In the genomic region with DNA sequence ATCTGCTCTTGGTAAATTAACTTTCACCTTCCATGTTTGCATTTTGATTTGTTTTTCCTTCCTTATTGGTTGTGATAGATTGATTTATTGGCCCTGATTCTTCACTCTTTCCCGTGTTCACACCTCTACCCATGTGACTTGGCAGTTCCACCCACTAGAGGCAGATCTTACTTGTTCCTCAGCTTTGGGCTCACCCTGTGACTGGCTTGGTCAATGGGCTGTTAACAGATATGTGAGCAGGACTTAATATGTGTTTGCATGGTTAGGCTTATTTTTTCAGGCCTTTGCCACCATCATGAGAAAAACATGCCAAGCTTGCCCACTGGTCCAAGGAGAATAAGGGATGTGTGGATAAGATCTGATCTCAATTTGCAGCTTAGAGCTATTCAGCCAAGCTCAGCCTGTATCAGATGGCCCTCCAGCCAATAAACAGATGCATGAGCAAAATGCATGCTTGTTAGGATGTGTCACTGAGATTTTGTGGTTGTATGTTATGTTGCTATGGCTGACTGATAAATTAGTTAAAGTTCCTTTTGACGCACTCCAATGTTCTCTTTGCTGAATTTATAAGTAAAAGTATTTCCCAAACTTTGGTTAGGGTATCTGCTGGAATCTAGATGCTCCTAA, we compare ENCODE assay signal across 16 cellular contexts. TPM values are rescaled to one million over a fixed set of nuclear protein-coding genes. Genes with fewer than 3 reads are reported as not detected.
DNase-seq lines count a peak whose midpoint lies in the region; ATAC-seq, FAIRE-seq and TF ChIP-seq lines count a peak whose summit lies in the region.
"Had no signal": no experiment of that assay in that cellular context is flagged by ENCODE, and none has a peak within 500 bp of the region (broad histone marks: within the 10 kb centered on the region; RNA-seq: fewer than 3 reads in every experiment).

No MANE protein-coding gene starts in this region.

- DNase-seq in AG04449 (ENCODE audit: low read depth, low spot score) (peak; percentile 84), H54 (ENCODE audit: insufficient read length, low spot score) (peak; percentile 14), astrocyte (ENCODE audit: low read depth) (peak; percentile 98), hepatic stellate cell (ENCODE audit: low spot score) (peak; percentile 72), lower lobe of right lung (no peak), Right ventricle myocardium inferior (ENCODE audit: missing footprints) (no peak), H7 (no peak)
- DNase-seq: activated CD4-positive, alpha-beta T cell treated with anti-CD3 and anti-CD28 coated beads, Interleukin-2, amount 10 ng/mL, durations not matched to agents 7 days and 5 days; activated naive CD4-positive, alpha-beta T cell treated with anti-CD3 and anti-CD28 coated beads, Interleukin-2, amount 50 U/mL, for 16 hours; BE2C; dorsolateral prefrontal cortex; NK-92 treated with Interleukin-12 subunit alpha and Interleukin-12 subunit beta, amount 100 ng/mL, for 24 hours; small intestine; T-cell; upper lobe of left lung had no signal

- H3K27ac ChIP-seq in astrocyte (ENCODE audit: low read depth, low read length) (peak overlapping the region; percentile 72), lower lobe of right lung (no peak overlapping the region)
- H3K27ac ChIP-seq: dorsolateral prefrontal cortex, upper lobe of left lung had no signal

- FAIRE-seq in H54 (lab: Jason Lieb, UNC) (no peak), astrocyte (lab: Jason Lieb, UNC) (peak; percentile 82)
- FAIRE-seq: small intestine had no signal

- H3K27me3 Mint-ChIP-seq in astrocyte (ENCODE audit: low read depth, unreplicated experiment), result no peaks in the 10 kb centered on the region
- H3K27me3 Mint-ChIP-seq: activated CD4-positive, alpha-beta T cell treated with anti-CD3 and anti-CD28 coated beads, Interleukin-2, amount 10 ng/mL, durations not matched to agents 7 days and 5 days; T-cell had no signal

- H3K36me3 ChIP-seq in astrocyte (ENCODE audit: insufficient read depth, low read length) (no peaks in the 10 kb centered on the region), lower lobe of right lung (no peaks in the 10 kb centered on the region), H7 (replicated peaks; ENCODE audit: control insufficient read depth, insufficient read depth, low read length) (no peaks in the 10 kb centered on the region)
- H3K36me3 ChIP-seq: BE2C, upper lobe of left lung had no signal

- intact Hi-C loops in lower lobe of right lung (cut with DNase I), result no loop called here
- intact Hi-C loops in Right ventricle myocardium inferior (cut with DNase I), result no loop called here

- CTCF ChIA-PET in AG04449 (lab: Yijun Ruan, JAX), result interaction anchor here (1.3 kb wide), 1 partner anchor 147 kb away, joined by 6 read pairs; no protein-coding TSS in a partner anchor

- no peaks in the 10 kb centered on the region for H3K36me3 Mint-ChIP-seq in astrocyte (ENCODE audit: low read depth, unreplicated experiment)

- no peaks in the 10 kb centered on the region for H3K79me2 ChIP-seq in astrocyte (ENCODE audit: insufficient read depth, low read length)

- TF ChIP-seq CTCF in AG04449 (IDR thresholded peaks at IDR 0.05; ENCODE audit: insufficient read depth, low read length, missing control alignments) (no peak), astrocyte (IDR thresholded peaks at IDR 0.05; ENCODE audit: insufficient read depth, low read depth, low read length) (no peak), lower lobe of right lung (IDR thresholded peaks at IDR 0.05) (no peak)

- POLR2A ChIA-PET in AG04449 (lab: Yijun Ruan, JAX), result interaction anchor here (0.6 kb wide), 1 partner anchor 491 kb away, joined by 3 read pairs; no protein-coding TSS in a partner anchor

- H3K4me3 ChIP-seq in AG04449 (ENCODE audit: low read depth, low read length) (no peak overlapping the region), astrocyte (ENCODE audit: insufficient read depth, low read depth, low read length) (no peak overlapping the region), lower lobe of right lung (no peak overlapping the region), H7 (ENCODE audit: insufficient read depth, low read depth, low read length) (no peak overlapping the region)
- H3K4me3 ChIP-seq: dorsolateral prefrontal cortex, upper lobe of left lung had no signal

- H3K4me3 Mint-ChIP-seq in astrocyte (ENCODE audit: unreplicated experiment), result no peak overlapping the region
- H3K4me3 Mint-ChIP-seq: activated CD4-positive, alpha-beta T cell treated with anti-CD3 and anti-CD28 coated beads, Interleukin-2, amount 10 ng/mL, durations not matched to agents 7 days and 5 days; T-cell had no signal

- no peak for ATAC-seq in GM19023 (IDR thresholded peaks at IDR 0.05; ENCODE audit: unreplicated experiment)
- ATAC-seq in lower lobe of right lung, result no peak
- ATAC-seq in Right ventricle myocardium inferior, result no peak
- ATAC-seq: T-cell had no signal

- H3K9me3 Mint-ChIP-seq in astrocyte (ENCODE audit: unreplicated experiment), result peaks cover 11% of the 10 kb centered on the region

- no peak for TF ChIP-seq POLR2A in H54 (IDR thresholded peaks at IDR 0.05; ENCODE audit: low read depth, low read length)

- H4K20me1 ChIP-seq in astrocyte (ENCODE audit: insufficient read depth, low read length), result no peaks in the 10 kb centered on the region

- peak overlapping the region; percentile 64 for H3K4me2 ChIP-seq in astrocyte (ENCODE audit: low read length)

- no peaks in the 10 kb centered on the region for H3K9me3 ChIP-seq in astrocyte (ENCODE audit: insufficient read depth, low read depth, low read length)
- no peaks in the 10 kb centered on the region for H3K9me3 ChIP-seq in lower lobe of right lung
- H3K9me3 ChIP-seq: BE2C, upper lobe of left lung had no signal

- H2AFZ ChIP-seq in astrocyte (ENCODE audit: low read depth, low read length), result no peak overlapping the region

- H3K9ac ChIP-seq in astrocyte (ENCODE audit: low read length), result peak overlapping the region; percentile 52

- peaks cover 8% of the 10 kb centered on the region for H3K4me1 ChIP-seq in astrocyte (ENCODE audit: insufficient read depth, low read length)
- no peaks in the 10 kb centered on the region for H3K4me1 ChIP-seq in lower lobe of right lung
- H3K4me1 ChIP-seq: BE2C, upper lobe of left lung had no signal

- peak overlapping the region; percentile 95 for H3K27ac Mint-ChIP-seq in astrocyte (ENCODE audit: unreplicated experiment)
- H3K27ac Mint-ChIP-seq: activated CD4-positive, alpha-beta T cell treated with anti-CD3 and anti-CD28 coated beads, Interleukin-2, amount 10 ng/mL, durations not matched to agents 7 days and 5 days had no signal

- no peaks in the 10 kb centered on the region for H3K27me3 ChIP-seq in astrocyte (ENCODE audit: insufficient read depth, low read length)
- H3K27me3 ChIP-seq in lower lobe of right lung (ENCODE audit: low read depth), result no peaks in the 10 kb centered on the region
- H3K27me3 ChIP-seq in H7 (ENCODE audit: control insufficient read depth, insufficient read depth, low read length), result no peaks in the 10 kb centered on the region
- H3K27me3 ChIP-seq: BE2C, dorsolateral prefrontal cortex, upper lobe of left lung had no signal

- peaks cover 13% of the 10 kb centered on the region for H3K4me1 Mint-ChIP-seq in astrocyte (ENCODE audit: low read depth, unreplicated experiment)

RNA-seq across cellular contexts. Expression of a gene that starts 48.0 kb away (rescaled TPM):
- 0.82 and 1.2 TPM in 2 replicates for total RNA-seq in astrocyte
- total RNA-seq in lower lobe of right lung, result 381 TPM
- total RNA-seq in Right ventricle myocardium inferior, result 41.4 TPM
- 1.0 TPM in 1 of 2 replicates, not detected in the other for total RNA-seq in H7 (2014; rRNA removed; shearing (Covaris generic))

Comparison
In these comparisons a context has a peak if more than half of its experiments do, and no peak if none do; other contexts are left out.
1. DNase-seq: peak in AG04449 (single experiment), H54 (single experiment), astrocyte (single experiment) and hepatic stellate cell (single experiment); none in lower lobe of right lung (single experiment), Right ventricle myocardium inferior (single experiment) and H7 (single experiment).
2. RNA of a gene that starts 48.0 kb away (total RNA-seq): 381 TPM in lower lobe of right lung (single experiment) and 41.4 TPM in Right ventricle myocardium inferior (single experiment); 0.82 to 1.2 TPM in astrocyte and 1.0 TPM in H7; every median in the first group is over 10 times any median in the second.